In genomic region chr1:64356636-64357256, GRCh38 we compare ENCODE assay signal across 22 cellular contexts.
"Had no signal": no experiment of that assay in that cellular context is flagged by ENCODE, and none has a peak within 500 bp of the region (broad histone marks: within the 10 kb centered on the region; RNA-seq: fewer than 3 reads in every experiment).

No MANE protein-coding gene starts in this region.

- ATAC-seq: activated CD8-positive, alpha-beta T cell treated with anti-CD3 and anti-CD28 coated beads, Interleukin-2, amount 10 ng/mL, durations not matched to agents 7 days and 5 days; left ventricle myocardium superior; right cardiac atrium; stimulated activated naive B cell treated with anti-CD40 and anti-IgM and Interleukin-4, amounts not matched to agents 10 μg/mL and 1 μg/mL and 100 μg/mL, for 72 hours had no signal

- H3K27ac Mint-ChIP-seq: activated CD4-positive, alpha-beta T cell treated with anti-CD3 and anti-CD28 coated beads, Interleukin-2, amount 10 ng/mL, durations not matched to agents 24 days and 14 days; activated CD8-positive, alpha-beta T cell treated with anti-CD3 and anti-CD28 coated beads, Interleukin-2, amount 10 ng/mL, durations not matched to agents 7 days and 5 days; activated naive CD4-positive, alpha-beta T cell treated with anti-CD3 and anti-CD28 coated beads, Interleukin-2, amount 50 U/mL, for 24 hours; stimulated activated naive B cell treated with anti-CD40 and anti-IgM and Interleukin-4, amounts not matched to agents 10 μg/mL and 1 μg/mL and 100 μg/mL, for 72 hours had no signal

- H3K4me1 ChIP-seq: adrenal gland, prostate gland, thyroid gland had no signal

- H3K27ac ChIP-seq: adrenal gland, prostate gland, skin epidermis, thyroid gland had no signal

- DNase-seq: activated CD4-positive, alpha-beta T cell treated with anti-CD3 and anti-CD28 coated beads, Interleukin-2, amount 10 ng/mL, durations not matched to agents 24 days and 14 days; activated CD4-positive, CD25-positive, alpha-beta regulatory T cell; activated CD8-positive, alpha-beta memory T cell treated with anti-CD3 and anti-CD28 coated beads, Interleukin-2, amount 50 U/mL, for 4 hours; activated CD8-positive, alpha-beta T cell treated with anti-CD3 and anti-CD28 coated beads, Interleukin-2, amount 10 ng/mL, durations not matched to agents 7 days and 5 days; activated effector memory CD4-positive, alpha-beta T cell treated with anti-CD3 and anti-CD28 coated beads, Interleukin-2, amount 50 U/mL, for 16 hours; activated T-cell treated with anti-CD3 and anti-CD28 coated beads, Interleukin-2, amount 50 U/mL, for 48 hours; adrenal gland; central memory CD4-positive, alpha-beta T cell; cortex of kidney; effector CD4-positive, alpha-beta T cell; foreskin melanocyte; head of caudate nucleus; left ventricle myocardium superior; stimulated activated CD4-positive, alpha-beta T cell treated with anti-CD3 and anti-CD28 coated beads, Interleukin-15, amount 100 ng/mL, for 24 hours; stimulated activated CD4-positive, alpha-beta T cell treated with anti-CD3 and anti-CD28 coated beads, Interleukin-4, amount 100 ng/mL, for 1 hour; stimulated activated naive B cell treated with anti-CD40 and anti-IgM and Interleukin-4, amounts not matched to agents 10 μg/mL and 1 μg/mL and 100 μg/mL, for 72 hours; thyroid gland had no signal

- H3K36me3 Mint-ChIP-seq: activated naive CD4-positive, alpha-beta T cell treated with anti-CD3 and anti-CD28 coated beads, Interleukin-2, amount 50 U/mL, for 24 hours; stimulated activated naive B cell treated with anti-CD40 and anti-IgM and Interleukin-4, amounts not matched to agents 10 μg/mL and 1 μg/mL and 100 μg/mL, for 72 hours had no signal

- H3K9me3 ChIP-seq: adrenal gland, prostate gland, thyroid gland had no signal

- H3K4me1 Mint-ChIP-seq: activated CD4-positive, alpha-beta T cell treated with anti-CD3 and anti-CD28 coated beads, Interleukin-2, amount 10 ng/mL, durations not matched to agents 24 days and 14 days; activated naive CD4-positive, alpha-beta T cell treated with anti-CD3 and anti-CD28 coated beads, Interleukin-2, amount 50 U/mL, for 24 hours; stimulated activated naive B cell treated with anti-CD40 and anti-IgM and Interleukin-4, amounts not matched to agents 10 μg/mL and 1 μg/mL and 100 μg/mL, for 72 hours had no signal

- H3K4me3 ChIP-seq: adrenal gland, prostate gland, skin epidermis, thyroid gland had no signal

- H3K27me3 ChIP-seq: adrenal gland, thyroid gland had no signal

- H3K9me3 Mint-ChIP-seq: activated CD4-positive, alpha-beta T cell treated with anti-CD3 and anti-CD28 coated beads, Interleukin-2, amount 10 ng/mL, durations not matched to agents 24 days and 14 days; activated naive CD4-positive, alpha-beta T cell treated with anti-CD3 and anti-CD28 coated beads, Interleukin-2, amount 50 U/mL, for 24 hours; nephron; stimulated activated naive B cell treated with anti-CD40 and anti-IgM and Interleukin-4, amounts not matched to agents 10 μg/mL and 1 μg/mL and 100 μg/mL, for 72 hours had no signal

- H3K4me3 Mint-ChIP-seq: activated CD4-positive, alpha-beta T cell treated with anti-CD3 and anti-CD28 coated beads, Interleukin-2, amount 10 ng/mL, durations not matched to agents 24 days and 14 days; activated CD8-positive, alpha-beta T cell treated with anti-CD3 and anti-CD28 coated beads, Interleukin-2, amount 10 ng/mL, durations not matched to agents 7 days and 5 days; activated naive CD4-positive, alpha-beta T cell treated with anti-CD3 and anti-CD28 coated beads, Interleukin-2, amount 50 U/mL, for 24 hours; nephron; stimulated activated naive B cell treated with anti-CD40 and anti-IgM and Interleukin-4, amounts not matched to agents 10 μg/mL and 1 μg/mL and 100 μg/mL, for 72 hours had no signal

- H3K36me3 ChIP-seq: adrenal gland, prostate gland, thyroid gland had no signal
